Comparison of ENCODE assay signal across 18 cellular contexts in the genomic region with DNA sequence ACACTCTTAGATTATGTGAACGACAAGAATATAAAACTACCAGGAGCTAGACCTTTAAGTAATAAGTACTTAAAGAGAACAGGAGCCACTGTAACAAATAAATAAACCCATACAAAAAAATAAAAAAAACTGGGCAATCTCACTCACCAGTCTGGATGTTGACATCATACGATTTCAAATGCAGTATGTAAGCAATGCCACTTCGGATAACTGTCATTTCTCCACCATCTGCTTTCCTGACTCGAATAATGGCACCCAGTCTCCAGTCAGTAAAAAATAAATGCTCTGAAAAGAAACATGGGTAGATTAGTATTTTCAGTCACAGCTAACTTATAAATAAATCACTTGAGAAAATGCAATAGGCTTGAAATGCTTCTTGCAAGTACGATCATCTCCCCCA.
"Had no signal": no experiment of that assay in that cellular context is flagged by ENCODE, and none has a peak within 500 bp of the region (broad histone marks: within the 10 kb centered on the region; RNA-seq: fewer than 3 reads in every experiment).

No MANE protein-coding gene starts in this region.

- DNase-seq: occipital lobe; ovary; psoas muscle; right cardiac atrium; right lobe of liver; sigmoid colon; small intestine; stimulated activated CD4-positive, alpha-beta T cell treated with anti-CD3 and anti-CD28 coated beads, Interleukin-15, amount 100 ng/mL, for 24 hours; stimulated activated CD4-positive, alpha-beta T cell treated with anti-CD3 and anti-CD28 coated beads, Interleukin-2, amount 100 ng/mL, for 24 hours; stimulated activated CD4-positive, alpha-beta T cell treated with anti-CD3 and anti-CD28 coated beads, Interleukin-2, amount 100 ng/mL, for 48 hours; stimulated activated CD4-positive, alpha-beta T cell treated with anti-CD3 and anti-CD28 coated beads, Interleukin-4, amount 100 ng/mL, for 24 hours; stimulated activated naive B cell treated with anti-CD40 and anti-IgM and Interleukin-4, amounts not matched to agents 10 μg/mL and 1 μg/mL and 100 μg/mL, for 72 hours; stimulated activated naive CD4-positive, alpha-beta T cell treated with Interleukin-2 at 50 U/mL for 16 hours; stomach; thyroid gland; trophoblast cell; upper lobe of left lung had no signal

- ATAC-seq: psoas muscle; right cardiac atrium; right lobe of liver; stimulated activated effector memory CD8-positive, alpha-beta T cell treated with anti-CD3 and anti-CD28 coated beads, Interleukin-12 subunit alpha, Interleukin-12 subunit beta, amount 100 ng/mL, for 72 hours; stimulated activated naive B cell treated with anti-CD40 and anti-IgM and Interleukin-4, amounts not matched to agents 10 μg/mL and 1 μg/mL and 100 μg/mL, for 72 hours had no signal
